Comparison of ENCODE assay signal across 20 cellular contexts in the genomic region with DNA sequence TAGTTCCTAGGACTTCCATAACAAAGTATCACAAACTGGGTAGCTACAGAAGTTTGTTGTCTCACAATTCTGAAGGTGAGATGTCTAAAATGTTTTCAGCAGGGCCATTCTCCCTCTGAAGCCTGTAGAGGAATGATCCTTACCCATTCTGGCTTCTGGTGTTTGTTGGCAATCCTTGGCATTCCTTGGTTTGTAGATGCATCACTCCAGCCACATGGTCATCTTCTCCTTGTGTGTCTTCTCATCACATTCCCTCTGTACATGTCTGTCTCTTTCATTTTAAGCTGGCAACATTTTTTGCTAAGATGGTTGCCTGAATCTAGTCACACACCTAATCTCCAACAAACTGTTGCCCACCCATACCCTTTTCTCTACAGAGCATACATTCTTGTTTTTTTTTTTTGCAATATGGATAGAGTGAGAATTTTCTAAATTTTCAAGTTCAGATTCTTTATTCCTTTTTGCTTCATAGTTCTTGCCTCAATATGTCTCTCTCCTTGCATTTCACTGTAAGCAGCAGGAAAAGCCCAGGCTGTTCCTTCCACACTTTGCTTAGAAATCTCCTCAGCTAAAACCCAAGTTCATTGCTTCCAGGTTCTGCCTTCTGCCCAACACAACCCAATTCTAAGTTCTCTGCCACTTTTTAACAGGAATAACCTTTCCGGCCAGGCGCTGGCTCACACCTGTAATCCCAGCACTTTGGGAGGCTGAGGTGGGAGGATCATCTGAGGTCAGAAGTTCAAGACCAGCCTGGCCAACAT. TPM values are rescaled to one million over a fixed set of nuclear protein-coding genes. Genes with fewer than 3 reads are reported as not detected.
"Had no signal": no experiment of that assay in that cellular context is flagged by ENCODE, and none has a peak within 500 bp of the region (broad histone marks: within the 10 kb centered on the region; RNA-seq: fewer than 3 reads in every experiment).

No MANE protein-coding gene starts in this region.

- H3K9me3 ChIP-seq: left lung, transverse colon had no signal

- H3K27ac Mint-ChIP-seq: activated CD4-positive, alpha-beta memory T cell treated with anti-CD3 and anti-CD28 coated beads for 36 hours; activated CD8-positive, alpha-beta memory T cell treated with anti-CD3 and anti-CD28 coated beads, Interleukin-2, amount 10 ng/mL, durations not matched to agents 7 days and 5 days had no signal

- H3K9me3 Mint-ChIP-seq: activated CD4-positive, alpha-beta memory T cell treated with anti-CD3 and anti-CD28 coated beads for 36 hours had no signal

- H3K27ac ChIP-seq: dorsolateral prefrontal cortex, left lung, skin epidermis, transverse colon had no signal

- H3K4me3 Mint-ChIP-seq: activated CD4-positive, alpha-beta memory T cell treated with anti-CD3 and anti-CD28 coated beads for 36 hours; activated CD8-positive, alpha-beta memory T cell treated with anti-CD3 and anti-CD28 coated beads, Interleukin-2, amount 10 ng/mL, durations not matched to agents 7 days and 5 days had no signal

- ATAC-seq: activated CD4-positive, CD25-positive, alpha-beta regulatory T cell treated with anti-CD3 and anti-CD28 coated beads, Interleukin-2, amount 50 U/mL, for 24 hours; activated CD8-positive, alpha-beta memory T cell treated with anti-CD3 and anti-CD28 coated beads, Interleukin-2, amount 10 ng/mL, durations not matched to agents 7 days and 5 days; left lung; naive thymus-derived CD4-positive, alpha-beta T cell had no signal

- H3K27me3 Mint-ChIP-seq: activated CD4-positive, alpha-beta memory T cell treated with anti-CD3 and anti-CD28 coated beads for 36 hours; activated CD8-positive, alpha-beta memory T cell treated with anti-CD3 and anti-CD28 coated beads, Interleukin-2, amount 10 ng/mL, durations not matched to agents 7 days and 5 days; naive thymus-derived CD4-positive, alpha-beta T cell had no signal

- H3K4me1 ChIP-seq: transverse colon had no signal

- H3K27me3 ChIP-seq: dorsolateral prefrontal cortex, left lung, transverse colon had no signal

- DNase-seq: activated CD4-positive, alpha-beta memory T cell treated with anti-CD3 and anti-CD28 coated beads for 36 hours; activated CD8-positive, alpha-beta memory T cell treated with anti-CD3 and anti-CD28 coated beads, Interleukin-2, amount 10 ng/mL, durations not matched to agents 7 days and 5 days; activated gamma-delta T cell treated with Interleukin-2 at 50 U/mL for 16 hours; activated T-cell treated with anti-CD3 and anti-CD28 coated beads, Interleukin-2, amount 50 U/mL, for 48 hours; dorsolateral prefrontal cortex; hippocampal formation; kidney; left lung; mammary epithelial cell; naive thymus-derived CD4-positive, alpha-beta T cell; posterior cingulate gyrus; stimulated activated CD4-positive, alpha-beta T cell treated with anti-CD3 and anti-CD28 coated beads, Interleukin-15, amount 100 ng/mL, for 24 hours; stimulated activated CD4-positive, alpha-beta T cell treated with anti-CD3 and anti-CD28 coated beads, Interleukin-4, amount 100 ng/mL, for 1 hour; stimulated activated naive CD4-positive, alpha-beta T cell; T-helper 9 cell; transverse colon had no signal

- H3K4me3 ChIP-seq: dorsolateral prefrontal cortex, left lung, skin epidermis, transverse colon had no signal

RNA-seq across cellular contexts. Expression of gene LAX1, which starts 48.8 kb away (rescaled TPM):
- total RNA-seq: astrocyte, fibroblast of villous mesenchyme had no signal
